ENCODE assay signal across 16 cellular contexts in genomic region chr17:38327936-38328335, GRCh38. TPM values are rescaled to one million over a fixed set of nuclear protein-coding genes. Genes with fewer than 3 reads are reported as not detected.
DNase-seq lines count a peak whose midpoint lies in the region; ATAC-seq and TF ChIP-seq lines count a peak whose summit lies in the region.
"Had no signal": no experiment of that assay in that cellular context is flagged by ENCODE, and none has a peak within 500 bp of the region (broad histone marks: within the 10 kb centered on the region; RNA-seq: fewer than 3 reads in every experiment).

No MANE protein-coding gene starts in this region.

- H3K9me3 Mint-ChIP-seq in Caco-2 (ENCODE audit: unreplicated experiment) (no peaks in the 10 kb centered on the region), endothelial cell (ENCODE audit: unreplicated experiment) (no peaks in the 10 kb centered on the region), T-cell (no peaks in the 10 kb centered on the region)
- H3K9me3 Mint-ChIP-seq: GM23338, IgD-negative memory B cell had no signal

- POLR2A ChIA-PET in Caco-2 (lab: Charles Lee), result no interaction called here
- POLR2A ChIA-PET in T-cell (lab: Charles Lee), result no interaction called here

- H3K27me3 ChIP-seq in Caco-2 (replicated peaks; ENCODE audit: control insufficient read depth, insufficient read depth, low read length) (no peaks in the 10 kb centered on the region), osteoblast (ENCODE audit: insufficient read depth, low read length) (peaks cover 27% of the 10 kb centered on the region)

- H3K4me3 Mint-ChIP-seq in Caco-2 (ENCODE audit: unreplicated experiment) (no peak overlapping the region), endothelial cell (ENCODE audit: unreplicated experiment) (no peak overlapping the region), T-cell (no peak overlapping the region)
- H3K4me3 Mint-ChIP-seq: CD14-positive monocyte, GM23338, IgD-negative memory B cell had no signal

- no TSS peak for BruUV-seq in Caco-2 (replicated peaks; lab: Mats Ljungman, UMichigan)

- H3K4me1 Mint-ChIP-seq in Caco-2 (ENCODE audit: low read depth, unreplicated experiment) (peaks cover 19% of the 10 kb centered on the region), endothelial cell (ENCODE audit: unreplicated experiment) (peaks cover 53% of the 10 kb centered on the region), T-cell (peaks cover 2 to 24% (median 10%) of the 10 kb centered on the region in 3 donors)

- H3K4me1 ChIP-seq in Caco-2 (peaks cover 28% of the 10 kb centered on the region), osteoblast (ENCODE audit: insufficient read depth, low read length) (no peaks in the 10 kb centered on the region)

- H3K36me3 ChIP-seq in Caco-2 (ENCODE audit: control insufficient read depth, insufficient read depth, low read length) (peaks cover 3% of the 10 kb centered on the region; the same call in 1 of the 2 replicates), osteoblast (ENCODE audit: insufficient read depth, low read length) (peaks cover 2% of the 10 kb centered on the region)

- CTCF ChIA-PET in Caco-2 (lab: Charles Lee), result interaction anchor here (0.9 kb wide), 1 partner anchor 21 kb away, joined by 3 read pairs; no protein-coding TSS in a partner anchor
- CTCF ChIA-PET in T-cell (lab: Charles Lee), result no interaction called here

- no peak overlapping the region for H3K27ac ChIP-seq in osteoblast (ENCODE audit: low read depth, low read length)

- H4K20me1 ChIP-seq in osteoblast (ENCODE audit: insufficient read depth, low read length), result no peaks in the 10 kb centered on the region

- H3K36me3 Mint-ChIP-seq in Caco-2 (ENCODE audit: insufficient read depth, unreplicated experiment) (peaks cover 24% of the 10 kb centered on the region), endothelial cell (ENCODE audit: low read depth, unreplicated experiment) (peaks cover 5% of the 10 kb centered on the region), T-cell (peaks cover 3% of the 10 kb centered on the region)
- H3K36me3 Mint-ChIP-seq: IgD-negative memory B cell had no signal

- H3K79me2 ChIP-seq in osteoblast (ENCODE audit: insufficient read depth, low read length), result no peaks in the 10 kb centered on the region

- H3K4me2 ChIP-seq in osteoblast (ENCODE audit: insufficient read depth, low read length), result no peak overlapping the region
- H3K4me2 ChIP-seq: GM23338 had no signal

- H2AFZ ChIP-seq in osteoblast (ENCODE audit: low read length), result no peak overlapping the region
- H2AFZ ChIP-seq: GM23338 had no signal

- H3K27me3 Mint-ChIP-seq in Caco-2 (ENCODE audit: insufficient read depth, unreplicated experiment), result peaks cover 3% of the 10 kb centered on the region
- peaks cover 8% of the 10 kb centered on the region for H3K27me3 Mint-ChIP-seq in endothelial cell (ENCODE audit: unreplicated experiment)
- peaks cover 5 to 6% of the 10 kb centered on the region in 2 donors for H3K27me3 Mint-ChIP-seq in T-cell

- peak overlapping the region; percentile 34 for H3K27ac Mint-ChIP-seq in Caco-2 (ENCODE audit: unreplicated experiment)
- peak overlapping the region; percentile 92 for H3K27ac Mint-ChIP-seq in endothelial cell (ENCODE audit: unreplicated experiment)
- H3K27ac Mint-ChIP-seq in T-cell, result no peak overlapping the region
- H3K27ac Mint-ChIP-seq: IgD-negative memory B cell had no signal

- ATAC-seq in T-cell (replicated peaks in 1 of 4), result no peak
- ATAC-seq in HG02610 (IDR thresholded peaks at IDR 0.05; ENCODE audit: unreplicated experiment), result no peak
- ATAC-seq: GM23338, Panc1 had no signal

- H3K4me3 ChIP-seq in Caco-2 (ENCODE audit: low read depth, low read length), result no peak overlapping the region
- H3K4me3 ChIP-seq in osteoblast (ENCODE audit: insufficient read depth, low read length), result no peak overlapping the region
- H3K4me3 ChIP-seq: GM23338 had no signal

- H3K9me3 ChIP-seq in Caco-2 (no peaks in the 10 kb centered on the region), osteoblast (ENCODE audit: low read depth, low read length) (no peaks in the 10 kb centered on the region)

- no peak for TF ChIP-seq CTCF in Caco-2 (IDR thresholded peaks at IDR 0.05; ENCODE audit: insufficient read depth in 1 of 2, low read depth in 1 of 2, low read length in 1 of 2, severe bottlenecking in 1 of 2, unreplicated experiment in 1 of 2)
- TF ChIP-seq CTCF in endothelial cell (IDR thresholded peaks at IDR 0.05; ENCODE audit: unreplicated experiment), result no peak
- TF ChIP-seq CTCF in osteoblast (IDR thresholded peaks at IDR 0.05; ENCODE audit: extremely low read depth, low read depth, low read length), result no peak

- no peak for DNase-seq in Caco-2
- DNase-seq in M059J (ENCODE audit: low read depth), result peak; percentile 10
- DNase-seq in endothelial cell (ENCODE audit: low spot score), result no peak
- DNase-seq in osteoblast (ENCODE audit: insufficient read length, low spot score, missing footprints), result peak; percentile 57
- no peak for DNase-seq in T-cell
- no peak for DNase-seq in epidermal melanocyte (ENCODE audit: insufficient read length, low spot score)
- DNase-seq: Kasumi-1, NCI-H1105, NCI-H1694, NCI-H524, Right ventricle myocardium superior had no signal

- intact Hi-C loops in Caco-2 (cut with micrococcal nuclease; ENCODE audit: unreplicated experiment), result no loop called here

RNA-seq across cellular contexts. Expression of gene GPR179, which starts 15.8 kb away (rescaled TPM):
- 0.05 TPM in 1 of 2 replicates, not detected in the other for total RNA-seq in Caco-2 (2022)
- not detected in 2 replicates for total RNA-seq in M059J (2014; rRNA removed; shearing (Covaris generic))
- total RNA-seq in endothelial cell (ENCODE audit: unreplicated experiment), result 0.97 TPM
- not detected in 2 replicates for total RNA-seq in osteoblast
- under 1 TPM in 4 of 5 donors, not detected in 1; 0.03 to 0.53 (median 0.08) TPM for total RNA-seq in T-cell

RNA-seq across cellular contexts. Expression of gene SOCS7, which starts 23.7 kb away (rescaled TPM):
- 29.2 and 32.4 TPM in 2 replicates for total RNA-seq in Caco-2 (2022)
- total RNA-seq in M059J (2014; rRNA removed; shearing (Covaris generic)), result 3.9 and 9.7 TPM in 2 replicates
- total RNA-seq in endothelial cell (ENCODE audit: unreplicated experiment), result 13.8 TPM
- total RNA-seq in osteoblast, result 16.3 and 17.1 TPM in 2 replicates
- 10 to 100 TPM; 18.9 to 24.5 (median 20.7) TPM for total RNA-seq in T-cell

RNA-seq across cellular contexts. Expression of gene MRPL45, which starts 31.0 kb away (rescaled TPM):
- total RNA-seq in Caco-2 (2022), result 82.7 and 83.6 TPM in 2 replicates
- 43.1 and 48.5 TPM in 2 replicates for total RNA-seq in M059J (2014; rRNA removed; shearing (Covaris generic))
- 57.7 TPM for total RNA-seq in endothelial cell (ENCODE audit: unreplicated experiment)
- 40.4 and 40.9 TPM in 2 replicates for total RNA-seq in osteoblast
- 10 to 100 TPM; 16.3 to 21.7 (median 19.5) TPM for total RNA-seq in T-cell

Comparison
In these comparisons a context has a peak if more than half of its experiments do, and no peak if none do; other contexts are left out.
1. DNase-seq: peak in M059J (single experiment) and osteoblast (single experiment); none in Caco-2 (0 of 2), endothelial cell (single experiment), T-cell (0 of 34) and epidermal melanocyte (single experiment).
2. H3K27ac Mint-ChIP-seq: peak in Caco-2 (single experiment) and endothelial cell (single experiment); none in T-cell (0 of 2).